Comparison of ENCODE assay signal across 1 cellular context in the genomic region with DNA sequence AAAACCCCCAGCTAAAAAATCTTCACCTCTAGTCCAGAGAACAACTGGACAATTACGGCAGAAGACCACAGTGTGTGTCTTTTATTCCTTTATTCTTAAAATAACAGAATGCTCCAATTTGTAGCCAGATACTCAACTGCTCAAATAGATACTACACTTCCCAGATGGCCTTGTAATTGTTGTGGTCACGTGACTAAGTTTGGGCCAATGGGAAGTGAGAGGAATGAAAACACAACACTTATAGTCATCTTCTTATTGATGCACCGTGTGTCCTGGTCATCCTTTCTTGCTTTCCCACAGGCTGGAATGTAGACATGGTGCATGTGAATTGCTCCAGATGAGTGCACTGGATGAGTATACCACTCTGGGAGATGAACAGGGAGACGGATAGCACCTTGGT.
TF ChIP-seq lines count a peak whose summit lies in the region.

No MANE protein-coding gene starts in this region.

TF ChIP-seq in SK-N-SH, 30 proteins besides CTCF, POLR2A, EP300 and RAD21 (continued from another document):
- TF ChIP-seq, protein P1, sequence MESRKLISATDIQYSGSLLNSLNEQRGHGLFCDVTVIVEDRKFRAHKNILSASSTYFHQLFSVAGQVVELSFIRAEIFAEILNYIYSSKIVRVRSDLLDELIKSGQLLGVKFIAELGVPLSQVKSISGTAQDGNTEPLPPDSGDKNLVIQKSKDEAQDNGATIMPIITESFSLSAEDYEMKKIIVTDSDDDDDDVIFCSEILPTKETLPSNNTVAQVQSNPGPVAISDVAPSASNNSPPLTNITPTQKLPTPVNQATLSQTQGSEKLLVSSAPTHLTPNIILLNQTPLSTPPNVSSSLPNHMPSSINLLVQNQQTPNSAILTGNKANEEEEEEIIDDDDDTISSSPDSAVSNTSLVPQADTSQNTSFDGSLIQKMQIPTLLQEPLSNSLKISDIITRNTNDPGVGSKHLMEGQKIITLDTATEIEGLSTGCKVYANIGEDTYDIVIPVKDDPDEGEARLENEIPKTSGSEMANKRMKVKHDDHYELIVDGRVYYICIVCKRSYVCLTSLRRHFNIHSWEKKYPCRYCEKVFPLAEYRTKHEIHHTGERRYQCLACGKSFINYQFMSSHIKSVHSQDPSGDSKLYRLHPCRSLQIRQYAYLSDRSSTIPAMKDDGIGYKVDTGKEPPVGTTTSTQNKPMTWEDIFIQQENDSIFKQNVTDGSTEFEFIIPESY (IDR thresholded peaks at IDR 0.05; ENCODE audit: borderline replicate concordance, low read depth) = no peak
- TF ChIP-seq NRF1 (IDR thresholded peaks at IDR 0.05; ENCODE audit: low read depth, low read length) (no peak), ELF1 (IDR thresholded peaks at IDR 0.05) (no peak)
